ENCODE assay signal across 11 cellular contexts in genomic region chr3:31562525-31562924, GRCh38. TPM values are rescaled to one million over a fixed set of nuclear protein-coding genes. Genes with fewer than 3 reads are reported as not detected.
DNase-seq lines count a peak whose midpoint lies in the region; ATAC-seq and TF ChIP-seq lines count a peak whose summit lies in the region.
"Had no signal": no experiment of that assay in that cellular context is flagged by ENCODE, and none has a peak within 500 bp of the region (broad histone marks: within the 10 kb centered on the region; RNA-seq: fewer than 3 reads in every experiment).

No MANE protein-coding gene starts in this region.

- TF ChIP-seq CTCF in uterus (IDR thresholded peaks at IDR 0.05) = no peak

- H3K36me3 Mint-ChIP-seq in CD4-positive, CD25-positive, alpha-beta regulatory T cell = peaks cover 23% of the 10 kb centered on the region
- peaks cover 9% of the 10 kb centered on the region for H3K36me3 Mint-ChIP-seq in activated T-helper 17 cell treated with anti-CD3 and anti-CD28 coated beads, Interleukin-2, amount 50 U/mL, for 72 hours (ENCODE audit: low read depth)

- no peaks in the 10 kb centered on the region for H3K27me3 ChIP-seq in CD4-positive, CD25-positive, alpha-beta regulatory T cell (ENCODE audit: control insufficient read depth, insufficient read depth, low read length)
- H3K27me3 ChIP-seq in uterus = no peaks in the 10 kb centered on the region

- peak in 1 of 3 donors; percentile 64 for DNase-seq in CD4-positive, CD25-positive, alpha-beta regulatory T cell
- DNase-seq in Kasumi-1 (lab: John Stamatoyannopoulos, UW) (peak; percentile 16 to 27), left colon (peak in 1 of 2 donors; percentile 45), NCI-H774 (lab: John Stamatoyannopoulos, UW) (no peak), foreskin melanocyte (no peak), uterus (no peak)
- DNase-seq: NCI-H345 had no signal

- intact Hi-C loops in left colon (cut with DNase I, micrococcal nuclease) = no loop called here
- intact Hi-C loops in uterus (cut with DNase I; ENCODE audit: low total_unique reads) = no loop called here

- no peaks in the 10 kb centered on the region for H3K36me3 ChIP-seq in CD4-positive, CD25-positive, alpha-beta regulatory T cell (ENCODE audit: control insufficient read depth, insufficient read depth, low read length)
- no peaks in the 10 kb centered on the region for H3K36me3 ChIP-seq in uterus
- H3K36me3 ChIP-seq: thoracic aorta had no signal

- H3K27ac Mint-ChIP-seq in CD4-positive, CD25-positive, alpha-beta regulatory T cell = peak overlapping the region in 2 of 3 donors; percentile 18 to 33
- no peak overlapping the region for H3K27ac Mint-ChIP-seq in activated T-helper 17 cell treated with anti-CD3 and anti-CD28 coated beads, Interleukin-2, amount 50 U/mL, for 72 hours
- H3K27ac Mint-ChIP-seq: nephron had no signal

- H3K4me3 Mint-ChIP-seq in CD4-positive, CD25-positive, alpha-beta regulatory T cell = peak overlapping the region in 3 of 4 donors; percentile 26 to 80 (median 53)
- H3K4me3 Mint-ChIP-seq in activated T-helper 17 cell treated with anti-CD3 and anti-CD28 coated beads, Interleukin-2, amount 50 U/mL, for 72 hours = peak overlapping the region; percentile 39
- H3K4me3 Mint-ChIP-seq: nephron had no signal

- peak in 1 of 2 donors; percentile 61 for ATAC-seq in CD4-positive, CD25-positive, alpha-beta regulatory T cell (ENCODE audit: low read depth in 2 of 2)
- no peak for ATAC-seq in activated T-helper 17 cell treated with anti-CD3 and anti-CD28 coated beads, Interleukin-2, amount 50 U/mL, for 72 hours (replicated peaks)
- ATAC-seq in left colon (peak; percentile 67), GM18858 (IDR thresholded peaks at IDR 0.05; ENCODE audit: unreplicated experiment) (no peak)

- no peak overlapping the region for H3K27ac ChIP-seq in CD4-positive, CD25-positive, alpha-beta regulatory T cell (ENCODE audit: insufficient read depth, low read length, poor library complexity, severe bottlenecking)
- H3K27ac ChIP-seq in uterus = no peak overlapping the region
- H3K27ac ChIP-seq: thoracic aorta had no signal

- TF ChIP-seq POLR2A in uterus (IDR thresholded peaks at IDR 0.05) = no peak

- H3K4me1 ChIP-seq in CD4-positive, CD25-positive, alpha-beta regulatory T cell (ENCODE audit: control insufficient read depth, insufficient read depth, low read length, poor library complexity, severe bottlenecking) = peaks cover 35% of the 10 kb centered on the region
- no peaks in the 10 kb centered on the region for H3K4me1 ChIP-seq in uterus

- no peaks in the 10 kb centered on the region for H3K27me3 Mint-ChIP-seq in CD4-positive, CD25-positive, alpha-beta regulatory T cell
- H3K27me3 Mint-ChIP-seq in activated T-helper 17 cell treated with anti-CD3 and anti-CD28 coated beads, Interleukin-2, amount 50 U/mL, for 72 hours = no peaks in the 10 kb centered on the region

- H3K4me1 Mint-ChIP-seq in CD4-positive, CD25-positive, alpha-beta regulatory T cell = peaks cover 66 to 85% (median 75%) of the 10 kb centered on the region in 4 donors
- peaks cover 74% of the 10 kb centered on the region for H3K4me1 Mint-ChIP-seq in activated T-helper 17 cell treated with anti-CD3 and anti-CD28 coated beads, Interleukin-2, amount 50 U/mL, for 72 hours
- H3K4me1 Mint-ChIP-seq: nephron had no signal

- H3K9me3 Mint-ChIP-seq in CD4-positive, CD25-positive, alpha-beta regulatory T cell = peaks cover 0 to 26% (median 10%) of the 10 kb centered on the region in 7 donors
- H3K9me3 Mint-ChIP-seq in activated T-helper 17 cell treated with anti-CD3 and anti-CD28 coated beads, Interleukin-2, amount 50 U/mL, for 72 hours = peaks cover 4% of the 10 kb centered on the region

- no peak overlapping the region for H3K4me3 ChIP-seq in CD4-positive, CD25-positive, alpha-beta regulatory T cell (ENCODE audit: low read depth, low read length)
- no peak overlapping the region for H3K4me3 ChIP-seq in uterus
- H3K4me3 ChIP-seq: thoracic aorta had no signal

- peaks cover 13 to 24% of the 10 kb centered on the region in 2 experiments for H3K9me3 ChIP-seq in CD4-positive, CD25-positive, alpha-beta regulatory T cell (ENCODE audit: control insufficient read depth in 2 of 2, low read length in 2 of 2)
- no peaks in the 10 kb centered on the region for H3K9me3 ChIP-seq in uterus

RNA-seq across cellular contexts. Expression of gene STT3B, which starts 29.8 kb away (rescaled TPM):
- 108 TPM for total RNA-seq in CD4-positive, CD25-positive, alpha-beta regulatory T cell
- 10 to 100 TPM; 85.1 to 91.3 (median 89.5) TPM for polyA plus RNA-seq in CD4-positive, CD25-positive, alpha-beta regulatory T cell
- 100 to 1,000 TPM in 1 of 2 donors, 10 to 100 TPM in 1; 88.9 to 155 TPM for total RNA-seq in activated T-helper 17 cell treated with anti-CD3 and anti-CD28 coated beads, Interleukin-2, amount 50 U/mL, for 72 hours
- total RNA-seq in left colon (100 to 1,000 TPM; 104 to 113 TPM), uterus (100 to 1,000 TPM in 2 of 4 donors, 10 to 100 TPM in 2; 57.1 to 233 (median 96.0) TPM)

Comparison
In these comparisons a context has a peak if more than half of its experiments do, and no peak if none do; other contexts are left out.
1. DNase-seq: peak in Kasumi-1 (2 of 2); none in NCI-H774 (single experiment), foreskin melanocyte (single experiment) and uterus (0 of 2).